1 cellular context compared by ENCODE assay signal in genomic region chr10:86399879-86400704, GRCh38.
TF ChIP-seq lines count a peak whose summit lies in the region.

No MANE protein-coding gene starts in this region.

TF ChIP-seq in HepG2, 621 proteins besides CTCF, POLR2A, EP300 and RAD21 (continued from another document and continues in another):
- TF ChIP-seq ZNF124 (CRISPR knock-in tag; IDR thresholded peaks at IDR 0.05) (peak; percentile 92), ZFP90 (CRISPR knock-in tag; IDR thresholded peaks at IDR 0.05; ENCODE audit: borderline replicate concordance) (no peak; the same call in 1 of the 2 replicates), ZNF143 (CRISPR knock-in tag; IDR thresholded peaks at IDR 0.05) (peak; percentile 50), ZBTB34 (CRISPR knock-in tag; IDR thresholded peaks at IDR 0.05) (peak; percentile 73; the same call in 1 of the 2 replicates), ZNF879 (CRISPR knock-in tag; IDR thresholded peaks at IDR 0.05) (no peak), TMF1 (CRISPR knock-in tag; IDR thresholded peaks at IDR 0.05; ENCODE audit: low read depth) (0 out of 2 replicates have a peak, but pooled peaks have one; percentile 6), CEBPZ (IDR thresholded peaks at IDR 0.05; ENCODE audit: low read length) (no peak), MAFK (conservative IDR thresholded peaks at IDR 0.05 in 1 of 2, IDR thresholded peaks at IDR 0.05 in 1 of 2; ENCODE audit: low read length in 2 of 2) (no peak), JUN (CRISPR knock-in tag; IDR thresholded peaks at IDR 0.05) (0 out of 2 replicates have a peak, but pooled peaks have one; percentile 10), REL (CRISPR knock-in tag; conservative IDR thresholded peaks at IDR 0.05) (no peak), CREB3 (CRISPR knock-in tag; IDR thresholded peaks at IDR 0.05) (no peak), TSC22D2 (CRISPR knock-in tag; IDR thresholded peaks at IDR 0.05; ENCODE audit: borderline replicate concordance) (peak; percentile 84), GTF2F1 (IDR thresholded peaks at IDR 0.05; ENCODE audit: low read length) (no peak), USF2 (IDR thresholded peaks at IDR 0.05; ENCODE audit: low read depth, low read length) (no peak), USF2 (CRISPR knock-in tag; IDR thresholded peaks at IDR 0.05; ENCODE audit: borderline replicate concordance) (no peak; the same call in 1 of the 2 replicates), MZF1 (CRISPR knock-in tag; IDR thresholded peaks at IDR 0.05; ENCODE audit: borderline replicate concordance) (no peak), NFRKB (IDR thresholded peaks at IDR 0.05) (no peak), ZSCAN20 (CRISPR knock-in tag; IDR thresholded peaks at IDR 0.05; ENCODE audit: borderline replicate concordance) (peak; percentile 85; the same call in 1 of the 2 replicates), MXD4 (CRISPR knock-in tag; IDR thresholded peaks at IDR 0.05) (peak; percentile 92), NRL (CRISPR knock-in tag; IDR thresholded peaks at IDR 0.05; ENCODE audit: borderline replicate concordance) (peak; percentile 90), MYC (CRISPR knock-in tag; IDR thresholded peaks at IDR 0.05; ENCODE audit: borderline replicate concordance) (peak; percentile 87), YY1 (IDR thresholded peaks at IDR 0.05; ENCODE audit: insufficient read depth, insufficient replicate concordance, low read depth, low read length) (peak; percentile 55), PRPF4 (IDR thresholded peaks at IDR 0.05; ENCODE audit: low read depth, low read length, poor library complexity, severe bottlenecking) (no peak), TERF1 (CRISPR knock-in tag; IDR thresholded peaks at IDR 0.05) (peak; percentile 96), ARID4A (CRISPR knock-in tag; IDR thresholded peaks at IDR 0.05; ENCODE audit: borderline replicate concordance) (peak; percentile 86), HDAC2 (CRISPR knock-in tag; IDR thresholded peaks at IDR 0.05) (peak; percentile 82), PCBP2 (optimal IDR thresholded peaks at IDR 0.05; ENCODE audit: low read depth, low read length, poor library complexity, severe bottlenecking) (no peak), HDAC1 (CRISPR knock-in tag; IDR thresholded peaks at IDR 0.05) (peak; percentile 56; the same call in 1 of the 2 replicates)
- TF ChIP-seq, protein P1, sequence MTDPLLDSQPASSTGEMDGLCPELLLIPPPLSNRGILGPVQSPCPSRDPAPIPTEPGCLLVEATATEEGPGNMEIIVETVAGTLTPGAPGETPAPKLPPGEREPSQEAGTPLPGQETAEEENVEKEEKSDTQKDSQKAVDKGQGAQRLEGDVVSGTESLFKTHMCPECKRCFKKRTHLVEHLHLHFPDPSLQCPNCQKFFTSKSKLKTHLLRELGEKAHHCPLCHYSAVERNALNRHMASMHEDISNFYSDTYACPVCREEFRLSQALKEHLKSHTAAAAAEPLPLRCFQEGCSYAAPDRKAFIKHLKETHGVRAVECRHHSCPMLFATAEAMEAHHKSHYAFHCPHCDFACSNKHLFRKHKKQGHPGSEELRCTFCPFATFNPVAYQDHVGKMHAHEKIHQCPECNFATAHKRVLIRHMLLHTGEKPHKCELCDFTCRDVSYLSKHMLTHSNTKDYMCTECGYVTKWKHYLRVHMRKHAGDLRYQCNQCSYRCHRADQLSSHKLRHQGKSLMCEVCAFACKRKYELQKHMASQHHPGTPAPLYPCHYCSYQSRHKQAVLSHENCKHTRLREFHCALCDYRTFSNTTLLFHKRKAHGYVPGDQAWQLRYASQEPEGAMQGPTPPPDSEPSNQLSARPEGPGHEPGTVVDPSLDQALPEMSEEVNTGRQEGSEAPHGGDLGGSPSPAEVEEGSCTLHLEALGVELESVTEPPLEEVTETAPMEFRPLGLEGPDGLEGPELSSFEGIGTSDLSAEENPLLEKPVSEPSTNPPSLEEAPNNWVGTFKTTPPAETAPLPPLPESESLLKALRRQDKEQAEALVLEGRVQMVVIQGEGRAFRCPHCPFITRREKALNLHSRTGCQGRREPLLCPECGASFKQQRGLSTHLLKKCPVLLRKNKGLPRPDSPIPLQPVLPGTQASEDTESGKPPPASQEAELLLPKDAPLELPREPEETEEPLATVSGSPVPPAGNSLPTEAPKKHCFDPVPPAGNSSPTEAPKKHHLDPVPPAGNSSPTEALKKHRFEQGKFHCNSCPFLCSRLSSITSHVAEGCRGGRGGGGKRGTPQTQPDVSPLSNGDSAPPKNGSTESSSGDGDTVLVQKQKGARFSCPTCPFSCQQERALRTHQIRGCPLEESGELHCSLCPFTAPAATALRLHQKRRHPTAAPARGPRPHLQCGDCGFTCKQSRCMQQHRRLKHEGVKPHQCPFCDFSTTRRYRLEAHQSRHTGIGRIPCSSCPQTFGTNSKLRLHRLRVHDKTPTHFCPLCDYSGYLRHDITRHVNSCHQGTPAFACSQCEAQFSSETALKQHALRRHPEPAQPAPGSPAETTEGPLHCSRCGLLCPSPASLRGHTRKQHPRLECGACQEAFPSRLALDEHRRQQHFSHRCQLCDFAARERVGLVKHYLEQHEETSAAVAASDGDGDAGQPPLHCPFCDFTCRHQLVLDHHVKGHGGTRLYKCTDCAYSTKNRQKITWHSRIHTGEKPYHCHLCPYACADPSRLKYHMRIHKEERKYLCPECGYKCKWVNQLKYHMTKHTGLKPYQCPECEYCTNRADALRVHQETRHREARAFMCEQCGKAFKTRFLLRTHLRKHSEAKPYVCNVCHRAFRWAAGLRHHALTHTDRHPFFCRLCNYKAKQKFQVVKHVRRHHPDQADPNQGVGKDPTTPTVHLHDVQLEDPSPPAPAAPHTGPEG (CRISPR knock-in tag; IDR thresholded peaks at IDR 0.05) = peak; percentile 95
- TF ChIP-seq, protein P2, sequence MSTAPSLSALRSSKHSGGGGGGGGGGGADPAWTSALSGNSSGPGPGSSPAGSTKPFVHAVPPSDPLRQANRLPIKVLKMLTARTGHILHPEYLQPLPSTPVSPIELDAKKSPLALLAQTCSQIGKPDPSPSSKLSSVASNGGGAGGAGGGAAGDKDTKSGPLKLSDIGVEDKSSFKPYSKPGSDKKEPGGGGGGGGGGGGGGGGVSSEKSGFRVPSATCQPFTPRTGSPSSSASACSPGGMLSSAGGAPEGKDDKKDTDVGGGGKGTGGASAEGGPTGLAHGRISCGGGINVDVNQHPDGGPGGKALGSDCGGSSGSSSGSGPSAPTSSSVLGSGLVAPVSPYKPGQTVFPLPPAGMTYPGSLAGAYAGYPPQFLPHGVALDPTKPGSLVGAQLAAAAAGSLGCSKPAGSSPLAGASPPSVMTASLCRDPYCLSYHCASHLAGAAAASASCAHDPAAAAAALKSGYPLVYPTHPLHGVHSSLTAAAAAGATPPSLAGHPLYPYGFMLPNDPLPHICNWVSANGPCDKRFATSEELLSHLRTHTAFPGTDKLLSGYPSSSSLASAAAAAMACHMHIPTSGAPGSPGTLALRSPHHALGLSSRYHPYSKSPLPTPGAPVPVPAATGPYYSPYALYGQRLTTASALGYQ (CRISPR knock-in tag; IDR thresholded peaks at IDR 0.05) = peak; percentile 73
- TF ChIP-seq, protein P3, sequence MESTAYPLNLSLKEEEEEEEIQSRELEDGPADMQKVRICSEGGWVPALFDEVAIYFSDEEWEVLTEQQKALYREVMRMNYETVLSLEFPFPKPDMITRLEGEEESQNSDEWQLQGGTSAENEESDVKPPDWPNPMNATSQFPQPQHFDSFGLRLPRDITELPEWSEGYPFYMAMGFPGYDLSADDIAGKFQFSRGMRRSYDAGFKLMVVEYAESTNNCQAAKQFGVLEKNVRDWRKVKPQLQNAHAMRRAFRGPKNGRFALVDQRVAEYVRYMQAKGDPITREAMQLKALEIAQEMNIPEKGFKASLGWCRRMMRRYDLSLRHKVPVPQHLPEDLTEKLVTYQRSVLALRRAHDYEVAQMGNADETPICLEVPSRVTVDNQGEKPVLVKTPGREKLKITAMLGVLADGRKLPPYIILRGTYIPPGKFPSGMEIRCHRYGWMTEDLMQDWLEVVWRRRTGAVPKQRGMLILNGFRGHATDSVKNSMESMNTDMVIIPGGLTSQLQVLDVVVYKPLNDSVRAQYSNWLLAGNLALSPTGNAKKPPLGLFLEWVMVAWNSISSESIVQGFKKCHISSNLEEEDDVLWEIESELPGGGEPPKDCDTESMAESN (CRISPR knock-in tag; conservative IDR thresholded peaks at IDR 0.05) = peak; percentile 88
